ENCODE assay signal across 8 cellular contexts in genomic region chrX:136910565-136911040, GRCh38. TPM values are rescaled to one million over a fixed set of nuclear protein-coding genes. Genes with fewer than 3 reads are reported as not detected.
DNase-seq lines count a peak whose midpoint lies in the region; ATAC-seq, FAIRE-seq and TF ChIP-seq lines count a peak whose summit lies in the region.

No MANE protein-coding gene starts in this region.

- no peak for TF ChIP-seq RAD21 in HCT116 (IDR thresholded peaks at IDR 0.05; ENCODE audit: low read depth)

- CTCF ChIA-PET in HCT116 (lab: Charles Lee): no interaction called here

- peak overlapping the region; percentile 95 to 98 (median 96) for H3K4me3 Mint-ChIP-seq in naive B cell

- H3K4me3 ChIP-seq in ACC112 (ENCODE audit: low read depth, low read length): peak overlapping the region; percentile 94
- H3K4me3 ChIP-seq in HCT116 (replicated peaks in 1 of 2; ENCODE audit: low read depth in 1 of 2, low read length in 2 of 2): peak overlapping the region; percentile 54 to 72
- H3K4me3 ChIP-seq in brain microvascular endothelial cell (ENCODE audit: low read depth, low read length): peak overlapping the region; percentile 64

- RAD21 ChIA-PET in HCT116 (lab: Charles Lee; ENCODE audit: low non-redundant PET in 1 of 2, low total read pairs in 2 of 2, uncharacterized antibody in 2 of 2, unreplicated experiment in 2 of 2): no interaction called here

- H3K4me1 ChIP-seq in ACC112 (ENCODE audit: control insufficient read depth, insufficient read depth, low read length, unreplicated experiment) (no peaks in the 10 kb centered on the region), HCT116 (ENCODE audit: control insufficient read depth in 1 of 2, insufficient read depth in 2 of 2, low read length in 2 of 2) (peaks cover 0 to 13% of the 10 kb centered on the region in 2 experiments; a peak in 2 of 4 replicates)

- H3K27ac Mint-ChIP-seq in naive B cell: peak overlapping the region in 4 of 6 donors; percentile 6 to 97 (median 52)

- H3K27ac ChIP-seq in ACC112 (ENCODE audit: low read depth, low read length) (peak overlapping the region; percentile 71), HCT116 (ENCODE audit: low read depth, low read length) (0 out of 2 replicates have a peak overlapping the region, but pooled peaks have one; percentile 82), brain microvascular endothelial cell (no peak overlapping the region)

- H3K9me2 ChIP-seq in HCT116 (ENCODE audit: insufficient read depth): no peaks in the 10 kb centered on the region

- POLR2A ChIA-PET in HCT116 (lab: Charles Lee): interaction anchor here (2.8 kb wide), 1 partner anchor 30 kb away, joined by 9 read pairs; the partner anchor contains the start of gene RBMX

- no peak for ATAC-seq in HCT116
- ATAC-seq in naive B cell (ENCODE audit: low read depth in 2 of 2): no peak
- ATAC-seq in HG02885 (IDR thresholded peaks at IDR 0.05; ENCODE audit: poor library complexity, unreplicated experiment): no peak

- H2AFZ ChIP-seq in ACC112 (ENCODE audit: low read length, unreplicated experiment) (peak overlapping the region; percentile 83), HCT116 (ENCODE audit: low read depth, low read length, poor library complexity, severe bottlenecking) (no peak overlapping the region)

- BruUV-seq in HCT116 (replicated peaks; lab: Mats Ljungman, UMichigan): no TSS peak

- H3K36me3 ChIP-seq in ACC112 (ENCODE audit: insufficient read depth, low read length) (no peaks in the 10 kb centered on the region), HCT116 (ENCODE audit: control insufficient read depth in 1 of 2, insufficient read depth in 2 of 2, low read length in 2 of 2) (no peaks in the 10 kb centered on the region), brain microvascular endothelial cell (replicated peaks) (no peaks in the 10 kb centered on the region)

- FAIRE-seq in H54 (lab: Jason Lieb, UNC): no peak
- no peak for FAIRE-seq in urothelium cell line (lab: Jason Lieb, UNC)

- DNase-seq in HCT116 (ENCODE audit: low read depth, low spot score): no peak
- no peak for DNase-seq in brain microvascular endothelial cell
- no peak for DNase-seq in naive B cell
- DNase-seq in H54 (ENCODE audit: insufficient read length, low spot score): no peak
- no peak for DNase-seq in SHP77 treated with DMSO at 0.1 percent for 48 hours (lab: John Stamatoyannopoulos, UW)
- DNase-seq in urothelium cell line (ENCODE audit: low spot score): no peak

- intact Hi-C loops in HCT116 (cut with micrococcal nuclease): no loop called here

- no peaks in the 10 kb centered on the region for H3K36me3 Mint-ChIP-seq in naive B cell

- in situ Hi-C loops in brain microvascular endothelial cell (cut with HindIII; ENCODE audit: low pct_ligation_motif_present, low sequenced_read_pairs): no loop called here

- H3K79me2 ChIP-seq in ACC112 (ENCODE audit: control insufficient read depth, insufficient read depth, low read length, unreplicated experiment) (no peaks in the 10 kb centered on the region), HCT116 (ENCODE audit: insufficient read depth, low read length) (no peaks in the 10 kb centered on the region)

- H3K4me2 ChIP-seq in HCT116 (ENCODE audit: low read length): peak overlapping the region; percentile 86

- H3K9me3 Mint-ChIP-seq in naive B cell: no peaks in the 10 kb centered on the region

- H4K20me1 ChIP-seq in HCT116 (ENCODE audit: insufficient read depth): no peaks in the 10 kb centered on the region

- H3K27me3 ChIP-seq in ACC112 (ENCODE audit: insufficient read depth, low read length) (no peaks in the 10 kb centered on the region), HCT116 (ENCODE audit: insufficient read depth, low read length) (no peaks in the 10 kb centered on the region), brain microvascular endothelial cell (replicated peaks) (no peaks in the 10 kb centered on the region)

- no peaks in the 10 kb centered on the region for H3K27me3 Mint-ChIP-seq in naive B cell

- TF ChIP-seq POLR2A in HCT116 (IDR thresholded peaks at IDR 0.05; ENCODE audit: borderline replicate concordance, extremely low read depth, insufficient read depth, insufficient read length) (no peak), H54 (IDR thresholded peaks at IDR 0.05; ENCODE audit: low read depth, low read length) (no peak)

- H3K9me3 ChIP-seq in HCT116 (ENCODE audit: control insufficient read depth in 1 of 2, insufficient read depth in 1 of 2, low read depth in 1 of 2, low read length in 2 of 2): no peaks in the 10 kb centered on the region

- peak overlapping the region; percentile 75; the same call in 1 of the 2 replicates for H3K9ac ChIP-seq in HCT116 (ENCODE audit: low read length)

- H3K4me1 Mint-ChIP-seq in naive B cell: peaks cover 6 to 10% (median 10%) of the 10 kb centered on the region in 3 donors

- TF ChIP-seq CTCF in HCT116 (IDR thresholded peaks at IDR 0.05 in 2 of 3, conservative IDR thresholded peaks at IDR 0.05 in 1 of 3; ENCODE audit: borderline replicate concordance in 1 of 3, insufficient read depth in 1 of 3, low read depth in 2 of 3, low read length in 2 of 3) (no peak), brain microvascular endothelial cell (IDR thresholded peaks at IDR 0.05; ENCODE audit: low read depth, low read length, missing control alignments) (no peak)

TF ChIP-seq in HCT116, 20 proteins besides CTCF, POLR2A, EP300 and RAD21 (continues in another document):
- TF ChIP-seq SP1 (IDR thresholded peaks at IDR 0.05; ENCODE audit: low read depth) (no peak), EGR1 (IDR thresholded peaks at IDR 0.05; ENCODE audit: low read depth) (no peak), TCF7L2 (IDR thresholded peaks at IDR 0.05; ENCODE audit: borderline replicate concordance, extremely low read depth, insufficient read depth, insufficient read length) (no peak), SIN3A (IDR thresholded peaks at IDR 0.05; ENCODE audit: low read depth) (no peak), ATF3 (IDR thresholded peaks at IDR 0.05) (no peak), ELF1 (IDR thresholded peaks at IDR 0.05; ENCODE audit: borderline replicate concordance, low read depth) (no peak), EZH2phosphoT487 (IDR thresholded peaks at IDR 0.05; ENCODE audit: borderline replicate concordance) (no peak), MAX (IDR thresholded peaks at IDR 0.05) (no peak), ZBTB33 (IDR thresholded peaks at IDR 0.05; ENCODE audit: extremely low read depth, insufficient replicate concordance, low read length) (no peak), SRF (IDR thresholded peaks at IDR 0.05; ENCODE audit: low read depth) (no peak), ZNF274 (IDR thresholded peaks at IDR 0.05; ENCODE audit: low read depth, low read length) (no peak), ZFX (IDR thresholded peaks at IDR 0.05) (no peak), POLR2AphosphoS5 (IDR thresholded peaks at IDR 0.05; ENCODE audit: low read depth, low read length) (no peak), JUND (IDR thresholded peaks at IDR 0.05) (no peak), EZH2 (IDR thresholded peaks at IDR 0.05) (no peak), FOSL1 (IDR thresholded peaks at IDR 0.05; ENCODE audit: low read depth) (no peak), REST (IDR thresholded peaks at IDR 0.05; ENCODE audit: low read depth) (no peak)

RNA-seq across cellular contexts. Expression of gene RBMX, which starts 30.1 kb away (rescaled TPM):
- total RNA-seq in HCT116 (2021; ENCODE audit: unreplicated experiment): 267 TPM
- 195 and 211 TPM in 2 replicates for polyA plus RNA-seq in HCT116 (2012)
- polyA plus RNA-seq in naive B cell (ENCODE audit: low read depth in 6 of 6): 100 to 1,000 TPM; 168 to 253 (median 209) TPM
